Comparison of ENCODE assay signal across 21 cellular contexts in genomic region chr18:6776193-6776592, GRCh38. TPM values are rescaled to one million over a fixed set of nuclear protein-coding genes. Genes with fewer than 3 reads are reported as not detected.
DNase-seq lines count a peak whose midpoint lies in the region; ATAC-seq and TF ChIP-seq lines count a peak whose summit lies in the region.
"Had no signal": no experiment of that assay in that cellular context is flagged by ENCODE, and none has a peak within 500 bp of the region (broad histone marks: within the 10 kb centered on the region; RNA-seq: fewer than 3 reads in every experiment).

No MANE protein-coding gene starts in this region.

- no peaks in the 10 kb centered on the region for H3K79me2 ChIP-seq in fibroblast of lung (ENCODE audit: control insufficient read depth, insufficient read depth, low read length)
- H3K79me2 ChIP-seq in mammary epithelial cell (ENCODE audit: insufficient read depth, low read length): no peaks in the 10 kb centered on the region

- H2BK20ac ChIP-seq in IMR-90 (ENCODE audit: low read depth, low read length): peak overlapping the region; percentile 89

- H2AK5ac ChIP-seq in IMR-90 (ENCODE audit: low read depth, low read length): peak overlapping the region; percentile 48; the same call in 1 of the 2 replicates

- H3K27me3 ChIP-seq in IMR-90 (ENCODE audit: control insufficient read depth, insufficient read depth, low read length) (no peaks in the 10 kb centered on the region), fibroblast of lung (ENCODE audit: control insufficient read depth, insufficient read depth, low read length) (no peaks in the 10 kb centered on the region), mammary epithelial cell (ENCODE audit: insufficient read depth, low read length) (no peaks in the 10 kb centered on the region)
- H3K27me3 ChIP-seq: adrenal gland, heart right ventricle, suprapubic skin had no signal

- H3K4me3 Mint-ChIP-seq in immature natural killer cell: no peak overlapping the region
- H3K4me3 Mint-ChIP-seq: activated CD4-positive, alpha-beta T cell treated with anti-CD3 and anti-CD28 coated beads, Interleukin-2, amount 10 ng/mL, durations not matched to agents 24 days and 14 days; activated T-cell treated with anti-CD3 and anti-CD28 coated beads, Interleukin-2, amount 50 U/mL, for 4 hours; natural killer cell had no signal

- H3K4me1 Mint-ChIP-seq in immature natural killer cell: no peaks in the 10 kb centered on the region
- H3K4me1 Mint-ChIP-seq: activated CD4-positive, alpha-beta T cell treated with anti-CD3 and anti-CD28 coated beads, Interleukin-2, amount 10 ng/mL, durations not matched to agents 24 days and 14 days; natural killer cell had no signal

- intact Hi-C loops in IMR-90 (cut with micrococcal nuclease) (loop anchor here (1.0 to 2.0 kb wide), 2 partner anchors 8 to 45 kb away; no protein-coding TSS in a partner anchor), mammary epithelial cell (cut with micrococcal nuclease) (no loop called here)

- dilution Hi-C loops in IMR-90 (cut with HindIII; ENCODE audit: low sequenced_read_pairs, unreplicated experiment) (no loop called here), mammary epithelial cell (cut with HindIII; ENCODE audit: low sequenced_read_pairs) (no loop called here)

- no peak overlapping the region for H2AK9ac ChIP-seq in IMR-90 (replicated peaks; ENCODE audit: low read depth, low read length, poor library complexity)

- in situ Hi-C loops in IMR-90 (cut with MboI; ENCODE audit: low sequenced_read_pairs): no loop called here
- in situ Hi-C loops in mammary epithelial cell (cut with MboI; ENCODE audit: low sequenced_read_pairs in 2 of 2): no loop called here

- peak overlapping the region; percentile 81 for H4K5ac ChIP-seq in IMR-90 (ENCODE audit: low read depth, low read length)

- H3K4me1 ChIP-seq in IMR-90 (ENCODE audit: control insufficient read depth, insufficient read depth, low read length): peaks cover 19% of the 10 kb centered on the region
- H3K4me1 ChIP-seq in fibroblast of lung (ENCODE audit: control insufficient read depth, extremely low read depth, insufficient read depth, low read length): peaks cover 3% of the 10 kb centered on the region
- no peaks in the 10 kb centered on the region for H3K4me1 ChIP-seq in mammary epithelial cell (ENCODE audit: insufficient read depth, low read length)

- H4K8ac ChIP-seq in IMR-90 (ENCODE audit: low read depth in 2 of 2, low read length in 2 of 2): peak overlapping the region in 1 of 2 experiments; percentile 85; a peak in 2 of 4 replicates

- peak overlapping the region; percentile 83 for H2BK120ac ChIP-seq in IMR-90 (ENCODE audit: low read depth, low read length)

- H3K9me3 Mint-ChIP-seq in immature natural killer cell: peaks cover 0 to 14% (median 8%) of the 10 kb centered on the region in 6 donors

- peak overlapping the region; percentile 65 for H4K91ac ChIP-seq in IMR-90 (ENCODE audit: insufficient read depth, low read depth, low read length)

- peaks cover 8% of the 10 kb centered on the region for H3K9me1 ChIP-seq in IMR-90 (ENCODE audit: insufficient read depth, low read length)

- H4K20me1 ChIP-seq in IMR-90 (ENCODE audit: insufficient read depth, low read length): no peaks in the 10 kb centered on the region
- H4K20me1 ChIP-seq in fibroblast of lung (ENCODE audit: control insufficient read depth, extremely low read depth, insufficient read depth, low read length): no peaks in the 10 kb centered on the region
- H4K20me1 ChIP-seq in mammary epithelial cell (ENCODE audit: insufficient read depth, low read length): no peaks in the 10 kb centered on the region

- DNase-seq in AG08395 (ENCODE audit: low spot score) (peak; percentile 34), IMR-90 (peak; percentile 95), fibroblast of lung (ENCODE audit: low read depth in 2 of 2) (peak; percentile 70 to 97), omental fat pad (ENCODE audit: low spot score) (no peak), NCI-H748 (lab: John Stamatoyannopoulos, UW; ENCODE audit: unreplicated experiment) (no peak), immature natural killer cell (no peak), mammary epithelial cell (no peak), NCI-H510A (lab: John Stamatoyannopoulos, UW) (no peak)
- DNase-seq: activated CD4-positive, alpha-beta T cell treated with anti-CD3 and anti-CD28 coated beads, Interleukin-2, amount 10 ng/mL, durations not matched to agents 24 days and 14 days; activated T-cell treated with anti-CD3 and anti-CD28 coated beads, Interleukin-2, amount 50 U/mL, for 4 hours; adrenal gland; heart right ventricle; Kasumi-1; natural killer cell; NCI-H1694; NCI-H774; RPMI8226; stimulated activated CD4-positive, alpha-beta T cell treated with anti-CD3 and anti-CD28 coated beads, Interleukin-12 subunit alpha, Interleukin-12 subunit beta, amount 100 ng/mL, for 4 hours had no signal

- H3K56ac ChIP-seq in IMR-90 (ENCODE audit: extremely low read depth, insufficient read depth, low read length): no peak overlapping the region

- peak overlapping the region; percentile 36; the same call in 1 of the 2 replicates for H3K23ac ChIP-seq in IMR-90 (ENCODE audit: low read depth, low read length)

- H2BK15ac ChIP-seq in IMR-90 (ENCODE audit: low read depth, low read length): peak overlapping the region; percentile 86; the same call in 2 of the 3 replicates

- no peak overlapping the region for H3K27ac Mint-ChIP-seq in immature natural killer cell
- H3K27ac Mint-ChIP-seq: activated CD4-positive, alpha-beta T cell treated with anti-CD3 and anti-CD28 coated beads, Interleukin-2, amount 10 ng/mL, durations not matched to agents 24 days and 14 days; natural killer cell had no signal

- peaks cover 4% of the 10 kb centered on the region; the same call in 1 of the 2 replicates for H3K36me3 ChIP-seq in IMR-90 (ENCODE audit: control insufficient read depth, insufficient read depth, low read length)
- no peaks in the 10 kb centered on the region for H3K36me3 ChIP-seq in fibroblast of lung (ENCODE audit: control insufficient read depth, insufficient read depth, low read length)
- no peaks in the 10 kb centered on the region for H3K36me3 ChIP-seq in mammary epithelial cell (ENCODE audit: insufficient read depth, low read length)
- H3K36me3 ChIP-seq: adrenal gland, heart right ventricle, suprapubic skin had no signal

- H3K27ac ChIP-seq in IMR-90 (ENCODE audit: insufficient read depth, low read length) (peak overlapping the region; percentile 84; the same call in 1 of the 2 replicates), fibroblast of lung (ENCODE audit: insufficient read depth, low read length) (no peak overlapping the region), mammary epithelial cell (ENCODE audit: insufficient read depth, low read depth, low read length) (no peak overlapping the region)
- H3K27ac ChIP-seq: adrenal gland, suprapubic skin had no signal

- CTCF ChIA-PET in IMR-90 (lab: Yijun Ruan, JAX): interaction anchor here (0.5 kb wide), 1 partner anchor 231 kb away, joined by 4 read pairs; no protein-coding TSS in a partner anchor
- CTCF ChIA-PET in mammary epithelial cell (lab: Charles Lee; ENCODE audit: low non-redundant PET): no interaction called here

- no TSS peak for BruUV-seq in IMR-90 (replicated peaks; lab: Mats Ljungman, UMichigan)
- no TSS peak for BruUV-seq in mammary epithelial cell (replicated peaks; lab: Mats Ljungman, UMichigan)

- peak overlapping the region; percentile 85 for H2BK5ac ChIP-seq in IMR-90 (ENCODE audit: low read depth, low read length, poor library complexity, severe bottlenecking)

- H3K4me3 ChIP-seq in IMR-90 (ENCODE audit: insufficient read depth, low read depth, low read length) (no peak overlapping the region), fibroblast of lung (replicated peaks in 1 of 4; ENCODE audit: control extremely low read depth in 1 of 4, insufficient read depth in 1 of 4, low read depth in 3 of 4, low read length in 4 of 4) (no peak overlapping the region), mammary epithelial cell (replicated peaks in 1 of 3; ENCODE audit: insufficient read depth in 1 of 3, low read depth in 2 of 3, low read length in 3 of 3) (no peak overlapping the region)
- H3K4me3 ChIP-seq: adrenal gland, suprapubic skin had no signal

- POLR2A ChIA-PET in IMR-90 (lab: Charles Lee; ENCODE audit: unreplicated experiment): interaction anchor here (1.3 kb wide), 1 partner anchor 45 kb away, joined by 4 read pairs; no protein-coding TSS in a partner anchor

- 20% methylated on average over 4 of the region's 7 CpGs; no CpG with 5 or more reads in 1 of the 2 experiments for WGBS in IMR-90 (ENCODE audit: extremely low coverage in 2 of 2, insufficient read length in 1 of 2), 2 experiments
- 79% methylated on average over 7 of the region's 7 CpGs for WGBS in mammary epithelial cell (ENCODE audit: low coverage, missing lambda C conversion rate)

- peak overlapping the region; percentile 50; the same call in 1 of the 2 replicates for H3K14ac ChIP-seq in IMR-90 (replicated peaks; ENCODE audit: low read depth, low read length)

- TF ChIP-seq RAD21 in IMR-90 (IDR thresholded peaks at IDR 0.05; ENCODE audit: low read length): no peak

- peak overlapping the region; percentile 20 for H3K9ac ChIP-seq in IMR-90 (ENCODE audit: low read depth, low read length)
- H3K9ac ChIP-seq in fibroblast of lung (ENCODE audit: insufficient read depth, low read length): no peak overlapping the region
- no peak overlapping the region for H3K9ac ChIP-seq in mammary epithelial cell (ENCODE audit: insufficient read depth, low read length)

- H3K27me3 Mint-ChIP-seq in immature natural killer cell (ENCODE audit: low read depth in 3 of 3): peaks cover 0 to 1% (median 1%) of the 10 kb centered on the region in 3 donors
- H3K27me3 Mint-ChIP-seq: activated CD4-positive, alpha-beta T cell treated with anti-CD3 and anti-CD28 coated beads, Interleukin-2, amount 10 ng/mL, durations not matched to agents 24 days and 14 days had no signal

- ATAC-seq in IMR-90 (ENCODE audit: low read depth) (peak; percentile 91), omental fat pad (ENCODE audit: low FRiP score) (peak; percentile 84)
- ATAC-seq: activated T-cell treated with anti-CD3 and anti-CD28 coated beads, Interleukin-2, amount 50 U/mL, for 4 hours; HCT116; natural killer cell had no signal

- peak overlapping the region; percentile 75 for H3K4ac ChIP-seq in IMR-90 (ENCODE audit: low read depth, low read length)

- H3K4me2 ChIP-seq in IMR-90 (ENCODE audit: low read depth, low read length): peak overlapping the region; percentile 66
- H3K4me2 ChIP-seq in fibroblast of lung (ENCODE audit: extremely low read depth, insufficient read depth, low read length): peak overlapping the region; percentile 2
- H3K4me2 ChIP-seq in mammary epithelial cell (ENCODE audit: insufficient read depth, low read depth, low read length): no peak overlapping the region

- H3K9me3 ChIP-seq in IMR-90 (ENCODE audit: control insufficient read depth, insufficient read depth, low read length): no peaks in the 10 kb centered on the region
- H3K9me3 ChIP-seq in fibroblast of lung (ENCODE audit: control insufficient read depth, insufficient read depth, low read depth, low read length): no peaks in the 10 kb centered on the region
- no peaks in the 10 kb centered on the region for H3K9me3 ChIP-seq in mammary epithelial cell (replicated peaks; ENCODE audit: insufficient read depth, low read length)
- H3K9me3 ChIP-seq: adrenal gland, heart right ventricle, suprapubic skin had no signal

- peak overlapping the region; percentile 38 for H2AFZ ChIP-seq in IMR-90 (replicated peaks; ENCODE audit: low read length, poor library complexity)
- no peak overlapping the region for H2AFZ ChIP-seq in fibroblast of lung (ENCODE audit: low read length)
- no peak overlapping the region for H2AFZ ChIP-seq in mammary epithelial cell (ENCODE audit: low read depth, low read length)

- H3K36me3 Mint-ChIP-seq in immature natural killer cell: no peaks in the 10 kb centered on the region
- H3K36me3 Mint-ChIP-seq: natural killer cell had no signal

- TF ChIP-seq POLR2A in IMR-90 (IDR thresholded peaks at IDR 0.05; ENCODE audit: low read depth, low read length): no peak

- H3K18ac ChIP-seq in IMR-90 (ENCODE audit: low read depth, low read length): peak overlapping the region; percentile 90

- no peak for TF ChIP-seq CTCF in IMR-90 (conservative IDR thresholded peaks at IDR 0.05; ENCODE audit: low read depth, low read length)
- TF ChIP-seq CTCF in fibroblast of lung (conservative IDR thresholded peaks at IDR 0.05 in 1 of 2, IDR thresholded peaks at IDR 0.05 in 1 of 2; ENCODE audit: low read depth in 1 of 2, low read length in 2 of 2): no peak
- TF ChIP-seq CTCF in omental fat pad (IDR thresholded peaks at IDR 0.05): no peak
- TF ChIP-seq CTCF in mammary epithelial cell (conservative IDR thresholded peaks at IDR 0.05 in 1 of 2, IDR thresholded peaks at IDR 0.05 in 1 of 2; ENCODE audit: extremely low read depth in 1 of 2, insufficient read depth in 1 of 2, low read depth in 1 of 2, low read length in 2 of 2): no peak

- peaks cover 0 to 7% of the 10 kb centered on the region in 2 experiments; a peak in 1 of 4 replicates for H3K79me1 ChIP-seq in IMR-90 (ENCODE audit: low read depth in 1 of 2, low read length in 2 of 2)

RNA-seq across cellular contexts. Expression of gene ARHGAP28, which starts 46.7 kb away (rescaled TPM):
- total RNA-seq in IMR-90 (2012; rRNA removed): 2.8 and 3.8 TPM in 2 replicates
- polyA plus RNA-seq in IMR-90 (2012; rRNA removed): 1.3 and 1.8 TPM in 2 replicates
- 0.56 and 0.70 TPM in 2 replicates for polyA plus RNA-seq in IMR-90 (2012; cell fraction: cytosol; rRNA removed)
- 0.33 and 3.3 TPM in 2 replicates for polyA plus RNA-seq in IMR-90 (2012; cell fraction: nucleus; rRNA removed; ENCODE audit: low replicate concordance)
- 27.2 and 35.0 TPM in 2 replicates for total RNA-seq in fibroblast of lung
- polyA plus RNA-seq in fibroblast of lung: 3.3 and 8.5 TPM in 2 replicates
- 2.1 and 5.7 TPM in 2 replicates for polyA plus RNA-seq in fibroblast of lung (2012)
- 0.16 and 10.1 TPM in 2 replicates for polyA minus RNA-seq in fibroblast of lung (ENCODE audit: low replicate concordance)
- total RNA-seq in omental fat pad: 10 to 100 TPM in 2 of 4 donors, 1 to 10 TPM in 2; 4.7 to 23.7 (median 10.4) TPM
- polyA plus RNA-seq in immature natural killer cell: not detected
- total RNA-seq in mammary epithelial cell: 1 to 10 TPM in 1 of 2 donors, under 1 TPM in 1; 0.38 to 9.0 TPM
- polyA plus RNA-seq in mammary epithelial cell: 0.26 TPM
- not detected for polyA minus RNA-seq in mammary epithelial cell
- total RNA-seq: activated CD4-positive, alpha-beta T cell treated with anti-CD3 and anti-CD28 coated beads, Interleukin-2, amount 10 ng/mL, durations not matched to agents 24 days and 14 days; activated T-cell treated with anti-CD3 and anti-CD28 coated beads, Interleukin-2, amount 50 U/mL, for 4 hours; natural killer cell; T-helper 2 cell treated with Interferon-gamma antibody and Interleukin-4, amounts not matched to agents 100 ng/mL and 5 ng/mL, for 36 hours had no signal

Comparison
In these comparisons a context has a peak if more than half of its experiments do, and no peak if none do; other contexts are left out.
1. DNase-seq: peak in AG08395 (single experiment), IMR-90 (single experiment) and fibroblast of lung (2 of 2); none in omental fat pad (single experiment), NCI-H748 (single experiment), immature natural killer cell (0 of 3), mammary epithelial cell (single experiment) and NCI-H510A (single experiment).